Comparison of ENCODE assay signal across 26 cellular contexts in genomic region chr16:3986235-3986544, GRCh38.
DNase-seq lines count a peak whose midpoint lies in the region; ATAC-seq and TF ChIP-seq lines count a peak whose summit lies in the region.
"Had no signal": no experiment of that assay in that cellular context is flagged by ENCODE, and none has a peak within 500 bp of the region (broad histone marks: within the 10 kb centered on the region; RNA-seq: fewer than 3 reads in every experiment).

No MANE protein-coding gene starts in this region.

- no peak overlapping the region for H4K8ac ChIP-seq in neuronal stem cell (ENCODE audit: low read depth, low read length)

- no CpG with 5 or more reads among the region's 13 CpGs for WGBS in neuronal stem cell (ENCODE audit: extremely low coverage in 2 of 2, insufficient read length in 2 of 2, insufficient replicate concordance in 1 of 2), 2 donors
- WGBS in testis, 2 donors: 46 to 86% methylated on average over 13 of the region's 13 CpGs
- 91 to 94% methylated on average over 13 of the region's 13 CpGs for WGBS in sigmoid colon, 2 donors

- H2BK120ac ChIP-seq in neuronal stem cell (ENCODE audit: low read depth, low read length): no peak overlapping the region

- H3K27me3 ChIP-seq in neuronal stem cell (ENCODE audit: control insufficient read depth in 3 of 3, insufficient read depth in 3 of 3, low read depth in 1 of 3, low read length in 3 of 3) (peaks cover 0 to 4% (median 0%) of the 10 kb centered on the region in 3 experiments), testis (no peaks in the 10 kb centered on the region), sigmoid colon (no peaks in the 10 kb centered on the region)
- H3K27me3 ChIP-seq: BE2C; BLaER1 treated with 17β-estradiol and CSF1 and Interleukin-3, amounts not matched to agents 10 nM and 100 nM had no signal

- H3K27ac ChIP-seq in neuronal stem cell (replicated peaks; ENCODE audit: low read length): no peak overlapping the region
- H3K27ac ChIP-seq in testis: no peak overlapping the region
- no peak overlapping the region for H3K27ac ChIP-seq in sigmoid colon
- H3K27ac ChIP-seq: 22Rv1, A549, GM23248 had no signal

- no peak overlapping the region for H3K9ac ChIP-seq in neuronal stem cell (ENCODE audit: low read depth, low read length, poor library complexity)
- H3K9ac ChIP-seq: BLaER1 treated with 17β-estradiol and CSF1 and Interleukin-3, amounts not matched to agents 10 nM and 100 nM; GM23248 had no signal

- H2BK12ac ChIP-seq in neuronal stem cell (ENCODE audit: low read length): no peak overlapping the region

- H3K4ac ChIP-seq in neuronal stem cell (ENCODE audit: low read length): no peak overlapping the region

- H4K91ac ChIP-seq in neuronal stem cell (ENCODE audit: low read depth, low read length, poor library complexity): no peak overlapping the region

- H3K18ac ChIP-seq in neuronal stem cell (ENCODE audit: low read length): no peak overlapping the region

- H3K4me3 ChIP-seq in neuronal stem cell (ENCODE audit: low read length in 2 of 2) (no peak overlapping the region), testis (no peak overlapping the region), sigmoid colon (no peak overlapping the region)
- H3K4me3 ChIP-seq: A549; BLaER1 treated with 17β-estradiol and CSF1 and Interleukin-3, amounts not matched to agents 10 nM and 100 nM; GM12878; GM23248 had no signal

- H2BK5ac ChIP-seq in neuronal stem cell (ENCODE audit: low read length): no peak overlapping the region

- peak overlapping the region; percentile 61 for H2AK5ac ChIP-seq in neuronal stem cell (ENCODE audit: low read depth, low read length)

- H3K36me3 ChIP-seq in neuronal stem cell (replicated peaks in 1 of 2; ENCODE audit: control insufficient read depth in 2 of 2, insufficient read depth in 2 of 2, low read length in 2 of 2) (peaks cover 0 to 1% of the 10 kb centered on the region in 2 donors), testis (ENCODE audit: low read depth, missing control alignments) (no peaks in the 10 kb centered on the region), sigmoid colon (peaks cover 0 to 15% (median 0%) of the 10 kb centered on the region in 4 donors)

- H3K9me3 ChIP-seq in neuronal stem cell (replicated peaks in 1 of 2; ENCODE audit: control insufficient read depth in 2 of 2, insufficient read depth in 1 of 2, low read depth in 1 of 2, low read length in 2 of 2): no peaks in the 10 kb centered on the region
- H3K9me3 ChIP-seq in testis: no peaks in the 10 kb centered on the region
- H3K9me3 ChIP-seq in sigmoid colon: no peaks in the 10 kb centered on the region
- H3K9me3 ChIP-seq: A549; BE2C; BLaER1 treated with 17β-estradiol and CSF1 and Interleukin-3, amounts not matched to agents 10 nM and 100 nM had no signal

- H3K79me1 ChIP-seq in neuronal stem cell (ENCODE audit: low read depth, low read length): no peaks in the 10 kb centered on the region

- TF ChIP-seq CTCF in testis (IDR thresholded peaks at IDR 0.05): no peak
- TF ChIP-seq CTCF in sigmoid colon (IDR thresholded peaks at IDR 0.05): no peak

- H3K27ac Mint-ChIP-seq in activated naive CD4-positive, alpha-beta T cell treated with anti-CD3 and anti-CD28 coated beads, Interleukin-2, amount 50 U/mL, for 72 hours: peak overlapping the region; percentile 10 to 33
- H3K27ac Mint-ChIP-seq: CD4-positive, alpha-beta T cell; H9; HFFc6 had no signal

- H3K14ac ChIP-seq in neuronal stem cell (ENCODE audit: low read length): no peak overlapping the region

- no peaks in the 10 kb centered on the region for H3K9me3 Mint-ChIP-seq in activated naive CD4-positive, alpha-beta T cell treated with anti-CD3 and anti-CD28 coated beads, Interleukin-2, amount 50 U/mL, for 72 hours
- H3K9me3 Mint-ChIP-seq: CD14-positive monocyte; CD4-positive, alpha-beta T cell; CD8-positive, alpha-beta memory T cell; H9; HFFc6 had no signal

- H3K36me3 Mint-ChIP-seq in activated naive CD4-positive, alpha-beta T cell treated with anti-CD3 and anti-CD28 coated beads, Interleukin-2, amount 50 U/mL, for 72 hours: no peaks in the 10 kb centered on the region

- H2AFZ ChIP-seq in neuronal stem cell (ENCODE audit: low read length): no peak overlapping the region
- H2AFZ ChIP-seq: GM23248 had no signal

- no peak for TF ChIP-seq EP300 in sigmoid colon (IDR thresholded peaks at IDR 0.05)

- no peak for DNase-seq in activated naive CD4-positive, alpha-beta T cell treated with anti-CD3 and anti-CD28 coated beads, Interleukin-2, amount 50 U/mL, for 72 hours (ENCODE audit: low spot score in 2 of 2)
- DNase-seq in activated naive CD4-positive, alpha-beta T cell treated with Interleukin-2 at 50 U/mL for 16 hours: no peak
- DNase-seq in cerebellum (ENCODE audit: low spot score) (peak; percentile 27), neuronal stem cell (ENCODE audit: low spot score) (no peak), testis (peak; percentile 76), HPDE6-E6E7 (ENCODE audit: extremely low spot score) (no peak), sigmoid colon (no peak), OCI-M2 (lab: John Stamatoyannopoulos, UW; ENCODE audit: unreplicated experiment) (no peak)
- DNase-seq: ACHN; AML-193; BE2C; CD4-positive, alpha-beta T cell; DMS 273 treated with DMSO at 0.1 percent for 48 hours; DMS79; EL; GDM1; GM23248; H9; HFFc6 had no signal

- H3K23ac ChIP-seq in neuronal stem cell (ENCODE audit: low read depth, low read length, poor library complexity): no peak overlapping the region

- H3K4me2 ChIP-seq in neuronal stem cell (ENCODE audit: insufficient read depth, low read length, poor library complexity, severe bottlenecking): no peak overlapping the region
- H3K4me2 ChIP-seq: A549; BLaER1 treated with 17β-estradiol and CSF1 and Interleukin-3, amounts not matched to agents 10 nM and 100 nM had no signal

- peaks cover 0 to 3% of the 10 kb centered on the region in 2 donors for H3K4me1 ChIP-seq in neuronal stem cell (ENCODE audit: control insufficient read depth in 2 of 2, insufficient read depth in 1 of 2, low read depth in 1 of 2, low read length in 2 of 2)
- H3K4me1 ChIP-seq in testis: peaks cover 9% of the 10 kb centered on the region
- peaks cover 0 to 7% (median 6%) of the 10 kb centered on the region in 4 donors for H3K4me1 ChIP-seq in sigmoid colon

- intact Hi-C loops in testis (cut with DNase I; ENCODE audit: low total_unique reads) (loop anchor here (10.0 kb wide), 1 partner anchor 269 kb away; no protein-coding TSS in a partner anchor), sigmoid colon (cut with DNase I) (loop anchor here (10.0 kb wide), 1 partner anchor 199 kb away; no protein-coding TSS in a partner anchor)

- TF ChIP-seq POLR2A in testis (IDR thresholded peaks at IDR 0.05) (no peak), sigmoid colon (IDR thresholded peaks at IDR 0.05) (no peak)

- no peak overlapping the region for H2BK15ac ChIP-seq in neuronal stem cell (ENCODE audit: low read length)

- no peak for ATAC-seq in activated naive CD4-positive, alpha-beta T cell treated with anti-CD3 and anti-CD28 coated beads, Interleukin-2, amount 50 U/mL, for 72 hours
- ATAC-seq: A549, GM12878, HCT116 had no signal

Comparison
In these comparisons a context has a peak if more than half of its experiments do, and no peak if none do; other contexts are left out.
1. DNase-seq: peak in cerebellum (single experiment) and testis (single experiment); none in activated naive CD4-positive, alpha-beta T cell treated with anti-CD3 and anti-CD28 coated beads, Interleukin-2, amount 50 U/mL, for 72 hours (0 of 2), activated naive CD4-positive, alpha-beta T cell treated with Interleukin-2 at 50 U/mL for 16 hours (single experiment), neuronal stem cell (single experiment), HPDE6-E6E7 (single experiment), sigmoid colon (single experiment) and OCI-M2 (single experiment).